In genomic region chrX:66008403-66008970, GRCh38 we compare ENCODE assay signal across 20 cellular contexts. TPM values are rescaled to one million over a fixed set of nuclear protein-coding genes. Genes with fewer than 3 reads are reported as not detected.
"Had no signal": no experiment of that assay in that cellular context is flagged by ENCODE, and none has a peak within 500 bp of the region (broad histone marks: within the 10 kb centered on the region; RNA-seq: fewer than 3 reads in every experiment).

No MANE protein-coding gene starts in this region.

- H3K4me3 ChIP-seq: colonic mucosa, lung, stomach, thoracic aorta, upper lobe of right lung had no signal

- ATAC-seq: activated T-cell treated with anti-CD3 and anti-CD28 coated beads, Interleukin-2, amount 50 U/mL, for 72 hours; sciatic nerve; upper lobe of right lung; WTC11 had no signal

- H3K4me1 Mint-ChIP-seq: brain, mesothelial cell of epicardium, WTC11 had no signal

- DNase-seq: activated CD4-positive, alpha-beta T cell treated with anti-CD3 and anti-CD28 coated beads, Interleukin-2, amount 10 ng/mL, durations not matched to agents 24 days and 14 days; activated CD8-positive, alpha-beta memory T cell treated with anti-CD3 and anti-CD28 coated beads, Interleukin-2, amount 50 U/mL, for 48 hours; activated gamma-delta T cell; activated T-cell treated with anti-CD3 and anti-CD28 coated beads, Interleukin-2, amount 50 U/mL, for 72 hours; amniotic stem cell; central memory CD4-positive, alpha-beta T cell; colonic mucosa; stomach; T1000; upper lobe of right lung had no signal

- H3K27me3 ChIP-seq: colonic mucosa, stomach, upper lobe of right lung had no signal

- H3K4me3 Mint-ChIP-seq: activated CD4-positive, alpha-beta T cell treated with anti-CD3 and anti-CD28 coated beads, Interleukin-2, amount 10 ng/mL, durations not matched to agents 24 days and 14 days; activated naive CD8-positive, alpha-beta T cell; activated T-cell treated with anti-CD3 and anti-CD28 coated beads, Interleukin-2, amount 50 U/mL, for 72 hours; brain; mesothelial cell of epicardium; WTC11 had no signal

- H3K36me3 ChIP-seq: colonic mucosa, stomach, thoracic aorta, upper lobe of right lung had no signal

- H3K27me3 Mint-ChIP-seq: activated CD4-positive, alpha-beta T cell treated with anti-CD3 and anti-CD28 coated beads, Interleukin-2, amount 10 ng/mL, durations not matched to agents 24 days and 14 days; activated naive CD8-positive, alpha-beta T cell; brain had no signal

- H3K27ac ChIP-seq: colonic mucosa, thoracic aorta, upper lobe of right lung had no signal

- H3K27ac Mint-ChIP-seq: activated CD4-positive, alpha-beta T cell treated with anti-CD3 and anti-CD28 coated beads, Interleukin-2, amount 10 ng/mL, durations not matched to agents 24 days and 14 days; activated naive CD8-positive, alpha-beta T cell; activated T-cell treated with anti-CD3 and anti-CD28 coated beads, Interleukin-2, amount 50 U/mL, for 72 hours; brain; mesothelial cell of epicardium; WTC11 had no signal

- H3K9me3 ChIP-seq: colonic mucosa, stomach, thoracic aorta, upper lobe of right lung had no signal

- H3K4me1 ChIP-seq: colonic mucosa, stomach, upper lobe of right lung had no signal

RNA-seq across cellular contexts. Expression of gene VSIG4, which starts 31.4 kb away (rescaled TPM):
- total RNA-seq: activated CD4-positive, alpha-beta T cell treated with anti-CD3 and anti-CD28 coated beads, Interleukin-2, amount 10 ng/mL, durations not matched to agents 24 days and 14 days; mesothelial cell of epicardium; myocyte; pulmonary artery endothelial cell had no signal
- polyA plus RNA-seq: neural cell had no signal
